In the genomic region with DNA sequence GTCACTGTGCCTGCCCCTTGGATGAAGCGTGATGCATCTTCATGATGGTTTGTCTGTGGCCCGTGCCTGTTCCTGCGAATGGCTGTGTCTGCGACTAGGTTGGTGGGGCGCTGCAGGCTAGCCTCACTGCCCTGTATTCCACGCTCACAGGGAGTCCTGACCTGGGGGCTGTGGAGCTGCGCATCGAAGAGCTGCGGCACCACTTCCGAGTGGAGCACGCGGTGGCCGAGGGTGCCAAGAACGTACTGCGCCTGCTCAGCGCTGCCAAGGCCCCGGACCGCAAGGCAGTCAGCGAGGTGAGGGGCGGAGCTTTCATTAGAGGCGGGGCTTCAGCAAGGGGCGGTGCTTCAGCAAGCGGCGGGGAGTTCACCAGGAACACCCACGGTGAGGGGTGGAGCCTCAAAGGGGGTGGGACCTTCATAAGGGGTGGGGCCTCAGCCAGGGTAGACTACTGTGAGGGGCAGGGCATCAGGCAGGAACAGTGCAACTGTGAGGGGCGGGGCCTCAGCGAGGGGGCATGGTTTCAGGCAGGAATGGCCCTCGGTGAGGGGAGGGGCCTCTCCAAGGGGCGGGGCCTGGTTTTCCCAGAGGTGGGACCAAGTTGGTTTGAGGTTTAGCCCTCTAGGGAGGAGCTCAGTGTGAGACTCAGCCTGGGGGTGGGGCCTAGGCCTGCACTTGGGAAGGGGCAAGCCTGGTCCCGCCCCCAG, we compare ENCODE assay signal across 8 cellular contexts. TPM values are rescaled to one million over a fixed set of nuclear protein-coding genes. Genes with fewer than 3 reads are reported as not detected.
DNase-seq lines count a peak whose midpoint lies in the region; ATAC-seq and TF ChIP-seq lines count a peak whose summit lies in the region.

No MANE protein-coding gene starts in this region.

- in situ Hi-C loops in KBM-7 (cut with MboI; ENCODE audit: low pct_unique_long_range_greater_than_20kb, low sequenced_read_pairs): no loop called here

- peak; percentile 99 for ATAC-seq in WTC11
- ATAC-seq in GM18502 (IDR thresholded peaks at IDR 0.05; ENCODE audit: poor library complexity, unreplicated experiment): no peak
- ATAC-seq in GM18873 (IDR thresholded peaks at IDR 0.05; ENCODE audit: low FRiP score, unreplicated experiment): no peak
- no peak for ATAC-seq in GM18519 (IDR thresholded peaks at IDR 0.05; ENCODE audit: low FRiP score, unreplicated experiment)

- CTCF ChIA-PET in WTC11 (lab: Charles Lee): interaction anchor here (0.5 to 1.5 kb wide), 18 partner anchors 11 to 401 kb away, joined by 3 to 33 read pairs (median 4); a partner anchor contains a TSS

- peak; percentile 31 for DNase-seq in COR-L47 (lab: John Stamatoyannopoulos, UW)
- peak; percentile 63 for DNase-seq in KBM-7
- DNase-seq in WTC11 (ENCODE audit: low spot score): peak; percentile 100
- DNase-seq in endothelial cell (ENCODE audit: low spot score): peak; percentile 61
- peak in 2 of 3 experiments; percentile 43 to 83 for DNase-seq in stimulated activated CD4-positive, alpha-beta T cell treated with anti-CD3 and anti-CD28 coated beads, TNF-alpha, amount 100 ng/mL, for 24 hours (ENCODE audit: low read depth in 3 of 3)

- H3K4me1 Mint-ChIP-seq in WTC11 (no peaks in the 10 kb centered on the region), endothelial cell (ENCODE audit: unreplicated experiment) (no peaks in the 10 kb centered on the region)

- H3K36me3 Mint-ChIP-seq in WTC11: peaks cover 51% of the 10 kb centered on the region
- H3K36me3 Mint-ChIP-seq in endothelial cell (ENCODE audit: low read depth, unreplicated experiment): peaks cover 43% of the 10 kb centered on the region

- peak overlapping the region; percentile 89 for H3K27ac Mint-ChIP-seq in WTC11
- H3K27ac Mint-ChIP-seq in endothelial cell (ENCODE audit: unreplicated experiment): peak overlapping the region; percentile 42

- no peaks in the 10 kb centered on the region for H3K9me3 Mint-ChIP-seq in WTC11
- no peaks in the 10 kb centered on the region for H3K9me3 Mint-ChIP-seq in endothelial cell (ENCODE audit: unreplicated experiment)

- TF ChIP-seq CTCF in WTC11 (IDR thresholded peaks at IDR 0.05) (no peak), endothelial cell (IDR thresholded peaks at IDR 0.05; ENCODE audit: unreplicated experiment) (no peak)

- H3K27me3 Mint-ChIP-seq in WTC11 (ENCODE audit: low read depth) (no peaks in the 10 kb centered on the region), endothelial cell (ENCODE audit: unreplicated experiment) (peaks cover 6% of the 10 kb centered on the region)

- no peak overlapping the region for H3K4me3 Mint-ChIP-seq in WTC11
- peak overlapping the region; percentile 73 for H3K4me3 Mint-ChIP-seq in endothelial cell (ENCODE audit: unreplicated experiment)

- POLR2A ChIA-PET in WTC11 (lab: Charles Lee): interaction anchor here (0.9 to 1.1 kb wide), 3 partner anchors 17 to 314 kb away, joined by 3 to 7 read pairs (median 4); a partner anchor contains a TSS

TF ChIP-seq in WTC11, 78 proteins besides CTCF, POLR2A, EP300 and RAD21:
- no peak for TF ChIP-seq KAT7 (CRISPR knock-in tag; IDR thresholded peaks at IDR 0.05; ENCODE audit: borderline replicate concordance)
- TF ChIP-seq, protein P1, sequence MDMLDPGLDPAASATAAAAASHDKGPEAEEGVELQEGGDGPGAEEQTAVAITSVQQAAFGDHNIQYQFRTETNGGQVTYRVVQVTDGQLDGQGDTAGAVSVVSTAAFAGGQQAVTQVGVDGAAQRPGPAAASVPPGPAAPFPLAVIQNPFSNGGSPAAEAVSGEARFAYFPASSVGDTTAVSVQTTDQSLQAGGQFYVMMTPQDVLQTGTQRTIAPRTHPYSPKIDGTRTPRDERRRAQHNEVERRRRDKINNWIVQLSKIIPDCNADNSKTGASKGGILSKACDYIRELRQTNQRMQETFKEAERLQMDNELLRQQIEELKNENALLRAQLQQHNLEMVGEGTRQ (CRISPR knock-in tag; IDR thresholded peaks at IDR 0.05): no peak

RNA-seq across cellular contexts. Expression of a gene that starts 17.2 kb away (rescaled TPM):
- total RNA-seq in WTC11 (2021): 170 to 197 TPM (median 187 TPM) in 3 replicates
- 207 TPM for total RNA-seq in endothelial cell (ENCODE audit: unreplicated experiment)

RNA-seq across cellular contexts. Expression of a gene that starts 24.8 kb away (rescaled TPM):
- total RNA-seq in WTC11 (2021): 0.68 to 1.2 TPM (median 0.87 TPM) in 3 replicates
- 0.31 TPM for total RNA-seq in endothelial cell (ENCODE audit: unreplicated experiment)

RNA-seq across cellular contexts. Expression of a gene that starts 31.2 kb away (rescaled TPM):
- 103 to 136 TPM (median 105 TPM) in 3 replicates for total RNA-seq in WTC11 (2021)
- total RNA-seq in endothelial cell (ENCODE audit: unreplicated experiment): 81.1 TPM

RNA-seq across cellular contexts. Expression of a gene that starts 45.6 kb away (rescaled TPM):
- total RNA-seq in WTC11 (2021) (70.7 to 76.5 TPM (median 75.0 TPM) in 3 replicates), endothelial cell (ENCODE audit: unreplicated experiment) (106 TPM)

Comparison
In these comparisons a context has a peak if more than half of its experiments do, and no peak if none do; other contexts are left out.
1. DNase-seq: peak in every context shown above with its lines; median percentile 100 in WTC11; 63 in KBM-7; 63 in stimulated activated CD4-positive, alpha-beta T cell treated with anti-CD3 and anti-CD28 coated beads, TNF-alpha, amount 100 ng/mL, for 24 hours; 61 in endothelial cell; 31 in COR-L47.